In the genomic region with DNA sequence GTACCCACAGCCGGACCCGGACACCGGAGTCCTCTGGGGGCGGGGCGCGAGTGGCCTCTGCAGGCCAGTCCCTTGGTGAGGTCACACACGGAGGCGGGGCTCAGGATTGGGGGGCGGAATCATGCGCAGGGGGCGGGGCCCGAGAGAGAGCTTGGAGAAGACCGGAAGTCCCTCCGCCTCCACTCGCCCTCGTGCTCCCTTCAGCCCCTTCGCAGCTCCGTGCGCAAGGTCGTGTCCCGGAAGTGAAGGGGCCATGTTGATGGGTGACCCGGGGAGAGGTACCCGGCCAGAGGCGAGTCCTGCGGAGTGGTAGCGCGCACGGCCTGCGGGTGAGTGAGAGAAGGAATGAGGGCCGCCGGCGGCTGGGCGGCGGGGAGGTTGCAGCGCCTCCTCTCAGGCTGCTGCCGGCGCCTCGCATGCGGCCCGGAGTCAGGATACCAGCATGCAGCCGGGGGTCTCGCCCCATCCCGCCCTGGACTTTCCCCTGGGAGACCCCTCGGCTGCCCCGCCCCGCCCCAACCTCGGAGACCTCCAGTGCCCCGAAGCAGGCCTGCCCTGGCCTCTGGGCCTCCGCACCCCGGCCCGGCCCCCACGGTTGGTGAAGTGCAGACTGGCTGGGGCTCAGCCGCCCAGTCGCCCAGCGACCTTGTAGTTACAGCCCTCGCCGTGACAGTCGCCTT, we compare ENCODE assay signal across 1 cellular context.
TF ChIP-seq lines count a peak whose summit lies in the region.

A gene (plus strand): TSS at position 182 of the 680 bp plus-strand sequence. CDS start 9,005 bp downstream, outside the sequence.

TF ChIP-seq in HepG2, 621 proteins besides CTCF, POLR2A, EP300 and RAD21 (continued from another document and continues in another):
- TF ChIP-seq CBX2 (IDR thresholded peaks at IDR 0.05; ENCODE audit: low read depth, low read length) (no peak), CBX2 (CRISPR knock-in tag; IDR thresholded peaks at IDR 0.05; ENCODE audit: low read depth) (no peak), HMG20B (CRISPR knock-in tag; conservative IDR thresholded peaks at IDR 0.05) (no peak), HNRNPK (IDR thresholded peaks at IDR 0.05; ENCODE audit: low read depth, low read length, poor library complexity, severe bottlenecking) (no peak), IRX3 (CRISPR knock-in tag; IDR thresholded peaks at IDR 0.05; ENCODE audit: borderline replicate concordance, low read depth) (no peak), ZNF292 (CRISPR knock-in tag; IDR thresholded peaks at IDR 0.05; ENCODE audit: borderline replicate concordance, low read depth) (no peak), ZKSCAN8 (CRISPR knock-in tag; IDR thresholded peaks at IDR 0.05; ENCODE audit: borderline replicate concordance) (no peak), ZNF549 (CRISPR knock-in tag; IDR thresholded peaks at IDR 0.05) (no peak), AGO1 (IDR thresholded peaks at IDR 0.05; ENCODE audit: low read depth, low read length, poor library complexity, severe bottlenecking) (no peak), MAFK (conservative IDR thresholded peaks at IDR 0.05 in 1 of 2, IDR thresholded peaks at IDR 0.05 in 1 of 2; ENCODE audit: low read length in 2 of 2) (no peak), PITX1 (CRISPR knock-in tag; IDR thresholded peaks at IDR 0.05) (peak; percentile 18; the same call in 1 of the 2 replicates), PRPF4 (IDR thresholded peaks at IDR 0.05; ENCODE audit: low read depth, low read length, poor library complexity, severe bottlenecking) (no peak), ZNF44 (CRISPR knock-in tag; IDR thresholded peaks at IDR 0.05) (no peak), ZNF644 (CRISPR knock-in tag; IDR thresholded peaks at IDR 0.05; ENCODE audit: low read depth) (no peak), ZZZ3 (CRISPR knock-in tag; IDR thresholded peaks at IDR 0.05; ENCODE audit: borderline replicate concordance) (peak; percentile 77; the same call in 1 of the 2 replicates), ZNF329 (CRISPR knock-in tag; IDR thresholded peaks at IDR 0.05; ENCODE audit: low read depth) (no peak; the same call in 1 of the 2 replicates), ZNF558 (CRISPR knock-in tag; IDR thresholded peaks at IDR 0.05; ENCODE audit: borderline replicate concordance) (peak; percentile 55; the same call in 1 of the 2 replicates), ZBTB7A (CRISPR knock-in tag; IDR thresholded peaks at IDR 0.05) (peak; percentile 70), THAP11 (CRISPR knock-in tag; IDR thresholded peaks at IDR 0.05) (peak; percentile 94), ZNF24 (IDR thresholded peaks at IDR 0.05) (no peak), ZNF383 (CRISPR knock-in tag; IDR thresholded peaks at IDR 0.05; ENCODE audit: borderline replicate concordance) (no peak), CEBPG (CRISPR knock-in tag; IDR thresholded peaks at IDR 0.05) (no peak), ZNF792 (CRISPR knock-in tag; IDR thresholded peaks at IDR 0.05) (peak; percentile 84), ARNT (IDR thresholded peaks at IDR 0.05) (no peak)
- TF ChIP-seq, protein P1, sequence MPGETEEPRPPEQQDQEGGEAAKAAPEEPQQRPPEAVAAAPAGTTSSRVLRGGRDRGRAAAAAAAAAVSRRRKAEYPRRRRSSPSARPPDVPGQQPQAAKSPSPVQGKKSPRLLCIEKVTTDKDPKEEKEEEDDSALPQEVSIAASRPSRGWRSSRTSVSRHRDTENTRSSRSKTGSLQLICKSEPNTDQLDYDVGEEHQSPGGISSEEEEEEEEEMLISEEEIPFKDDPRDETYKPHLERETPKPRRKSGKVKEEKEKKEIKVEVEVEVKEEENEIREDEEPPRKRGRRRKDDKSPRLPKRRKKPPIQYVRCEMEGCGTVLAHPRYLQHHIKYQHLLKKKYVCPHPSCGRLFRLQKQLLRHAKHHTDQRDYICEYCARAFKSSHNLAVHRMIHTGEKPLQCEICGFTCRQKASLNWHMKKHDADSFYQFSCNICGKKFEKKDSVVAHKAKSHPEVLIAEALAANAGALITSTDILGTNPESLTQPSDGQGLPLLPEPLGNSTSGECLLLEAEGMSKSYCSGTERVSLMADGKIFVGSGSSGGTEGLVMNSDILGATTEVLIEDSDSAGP (CRISPR knock-in tag; IDR thresholded peaks at IDR 0.05; ENCODE audit: borderline replicate concordance) = no peak; the same call in 1 of the 2 replicates
- TF ChIP-seq, protein P2, sequence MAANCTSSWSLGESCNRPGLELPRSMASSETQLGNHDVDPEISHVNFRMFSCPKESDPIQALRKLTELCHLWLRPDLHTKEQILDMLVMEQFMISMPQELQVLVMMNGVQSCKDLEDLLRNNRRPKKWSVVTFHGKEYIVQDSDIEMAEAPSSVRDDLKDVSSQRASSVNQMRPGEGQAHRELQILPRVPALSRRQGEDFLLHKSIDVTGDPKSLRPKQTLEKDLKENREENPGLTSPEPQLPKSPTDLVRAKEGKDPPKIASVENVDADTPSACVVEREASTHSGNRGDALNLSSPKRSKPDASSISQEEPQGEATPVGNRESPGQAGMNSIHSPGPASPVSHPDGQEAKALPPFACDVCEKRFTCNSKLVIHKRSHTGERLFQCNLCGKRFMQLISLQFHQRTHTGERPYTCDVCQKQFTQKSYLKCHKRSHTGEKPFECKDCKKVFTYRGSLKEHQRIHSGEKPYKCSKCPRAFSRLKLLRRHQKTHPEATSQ (CRISPR knock-in tag; IDR thresholded peaks at IDR 0.05; ENCODE audit: borderline replicate concordance) = no peak
- TF ChIP-seq, protein P3, sequence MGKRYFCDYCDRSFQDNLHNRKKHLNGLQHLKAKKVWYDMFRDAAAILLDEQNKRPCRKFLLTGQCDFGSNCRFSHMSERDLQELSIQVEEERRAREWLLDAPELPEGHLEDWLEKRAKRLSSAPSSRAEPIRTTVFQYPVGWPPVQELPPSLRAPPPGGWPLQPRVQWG (CRISPR knock-in tag; IDR thresholded peaks at IDR 0.05; ENCODE audit: borderline replicate concordance, low read depth) = no peak
- TF ChIP-seq, protein P4, sequence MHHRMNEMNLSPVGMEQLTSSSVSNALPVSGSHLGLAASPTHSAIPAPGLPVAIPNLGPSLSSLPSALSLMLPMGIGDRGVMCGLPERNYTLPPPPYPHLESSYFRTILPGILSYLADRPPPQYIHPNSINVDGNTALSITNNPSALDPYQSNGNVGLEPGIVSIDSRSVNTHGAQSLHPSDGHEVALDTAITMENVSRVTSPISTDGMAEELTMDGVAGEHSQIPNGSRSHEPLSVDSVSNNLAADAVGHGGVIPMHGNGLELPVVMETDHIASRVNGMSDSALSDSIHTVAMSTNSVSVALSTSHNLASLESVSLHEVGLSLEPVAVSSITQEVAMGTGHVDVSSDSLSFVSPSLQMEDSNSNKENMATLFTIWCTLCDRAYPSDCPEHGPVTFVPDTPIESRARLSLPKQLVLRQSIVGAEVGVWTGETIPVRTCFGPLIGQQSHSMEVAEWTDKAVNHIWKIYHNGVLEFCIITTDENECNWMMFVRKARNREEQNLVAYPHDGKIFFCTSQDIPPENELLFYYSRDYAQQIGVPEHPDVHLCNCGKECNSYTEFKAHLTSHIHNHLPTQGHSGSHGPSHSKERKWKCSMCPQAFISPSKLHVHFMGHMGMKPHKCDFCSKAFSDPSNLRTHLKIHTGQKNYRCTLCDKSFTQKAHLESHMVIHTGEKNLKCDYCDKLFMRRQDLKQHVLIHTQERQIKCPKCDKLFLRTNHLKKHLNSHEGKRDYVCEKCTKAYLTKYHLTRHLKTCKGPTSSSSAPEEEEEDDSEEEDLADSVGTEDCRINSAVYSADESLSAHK (CRISPR knock-in tag; IDR thresholded peaks at IDR 0.05; ENCODE audit: borderline replicate concordance) = no peak
- TF ChIP-seq, protein P5, sequence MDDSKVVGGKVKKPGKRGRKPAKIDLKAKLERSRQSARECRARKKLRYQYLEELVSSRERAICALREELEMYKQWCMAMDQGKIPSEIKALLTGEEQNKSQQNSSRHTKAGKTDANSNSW (CRISPR knock-in tag; IDR thresholded peaks at IDR 0.05; ENCODE audit: borderline replicate concordance) = no peak
- TF ChIP-seq, protein P6, sequence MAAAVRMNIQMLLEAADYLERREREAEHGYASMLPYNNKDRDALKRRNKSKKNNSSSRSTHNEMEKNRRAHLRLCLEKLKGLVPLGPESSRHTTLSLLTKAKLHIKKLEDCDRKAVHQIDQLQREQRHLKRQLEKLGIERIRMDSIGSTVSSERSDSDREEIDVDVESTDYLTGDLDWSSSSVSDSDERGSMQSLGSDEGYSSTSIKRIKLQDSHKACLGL (CRISPR knock-in tag; IDR thresholded peaks at IDR 0.05) = peak; percentile 60
- TF ChIP-seq, protein P7, sequence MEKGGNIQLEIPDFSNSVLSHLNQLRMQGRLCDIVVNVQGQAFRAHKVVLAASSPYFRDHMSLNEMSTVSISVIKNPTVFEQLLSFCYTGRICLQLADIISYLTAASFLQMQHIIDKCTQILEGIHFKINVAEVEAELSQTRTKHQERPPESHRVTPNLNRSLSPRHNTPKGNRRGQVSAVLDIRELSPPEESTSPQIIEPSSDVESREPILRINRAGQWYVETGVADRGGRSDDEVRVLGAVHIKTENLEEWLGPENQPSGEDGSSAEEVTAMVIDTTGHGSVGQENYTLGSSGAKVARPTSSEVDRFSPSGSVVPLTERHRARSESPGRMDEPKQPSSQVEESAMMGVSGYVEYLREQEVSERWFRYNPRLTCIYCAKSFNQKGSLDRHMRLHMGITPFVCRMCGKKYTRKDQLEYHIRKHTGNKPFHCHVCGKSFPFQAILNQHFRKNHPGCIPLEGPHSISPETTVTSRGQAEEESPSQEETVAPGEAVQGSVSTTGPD (CRISPR knock-in tag; IDR thresholded peaks at IDR 0.05) = no peak
- TF ChIP-seq, protein P8, sequence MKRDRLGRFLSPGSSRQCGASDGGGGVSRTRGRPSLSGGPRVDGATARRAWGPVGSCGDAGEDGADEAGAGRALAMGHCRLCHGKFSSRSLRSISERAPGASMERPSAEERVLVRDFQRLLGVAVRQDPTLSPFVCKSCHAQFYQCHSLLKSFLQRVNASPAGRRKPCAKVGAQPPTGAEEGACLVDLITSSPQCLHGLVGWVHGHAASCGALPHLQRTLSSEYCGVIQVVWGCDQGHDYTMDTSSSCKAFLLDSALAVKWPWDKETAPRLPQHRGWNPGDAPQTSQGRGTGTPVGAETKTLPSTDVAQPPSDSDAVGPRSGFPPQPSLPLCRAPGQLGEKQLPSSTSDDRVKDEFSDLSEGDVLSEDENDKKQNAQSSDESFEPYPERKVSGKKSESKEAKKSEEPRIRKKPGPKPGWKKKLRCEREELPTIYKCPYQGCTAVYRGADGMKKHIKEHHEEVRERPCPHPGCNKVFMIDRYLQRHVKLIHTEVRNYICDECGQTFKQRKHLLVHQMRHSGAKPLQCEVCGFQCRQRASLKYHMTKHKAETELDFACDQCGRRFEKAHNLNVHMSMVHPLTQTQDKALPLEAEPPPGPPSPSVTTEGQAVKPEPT (CRISPR knock-in tag; IDR thresholded peaks at IDR 0.05; ENCODE audit: low read depth) = no peak
- TF ChIP-seq, protein P9, sequence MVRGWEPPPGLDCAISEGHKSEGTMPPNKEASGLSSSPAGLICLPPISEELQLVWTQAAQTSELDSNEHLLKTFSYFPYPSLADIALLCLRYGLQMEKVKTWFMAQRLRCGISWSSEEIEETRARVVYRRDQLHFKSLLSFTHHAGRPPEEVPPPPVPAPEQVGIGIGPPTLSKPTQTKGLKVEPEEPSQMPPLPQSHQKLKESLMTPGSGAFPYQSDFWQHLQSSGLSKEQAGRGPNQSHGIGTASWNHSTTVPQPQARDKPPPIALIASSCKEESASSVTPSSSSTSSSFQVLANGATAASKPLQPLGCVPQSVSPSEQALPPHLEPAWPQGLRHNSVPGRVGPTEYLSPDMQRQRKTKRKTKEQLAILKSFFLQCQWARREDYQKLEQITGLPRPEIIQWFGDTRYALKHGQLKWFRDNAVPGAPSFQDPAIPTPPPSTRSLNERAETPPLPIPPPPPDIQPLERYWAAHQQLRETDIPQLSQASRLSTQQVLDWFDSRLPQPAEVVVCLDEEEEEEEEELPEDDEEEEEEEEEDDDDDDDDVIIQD (CRISPR knock-in tag; IDR thresholded peaks at IDR 0.05; ENCODE audit: low read depth) = 0 out of 2 replicates have a peak, but pooled peaks have one; percentile 42
- TF ChIP-seq, protein P10, sequence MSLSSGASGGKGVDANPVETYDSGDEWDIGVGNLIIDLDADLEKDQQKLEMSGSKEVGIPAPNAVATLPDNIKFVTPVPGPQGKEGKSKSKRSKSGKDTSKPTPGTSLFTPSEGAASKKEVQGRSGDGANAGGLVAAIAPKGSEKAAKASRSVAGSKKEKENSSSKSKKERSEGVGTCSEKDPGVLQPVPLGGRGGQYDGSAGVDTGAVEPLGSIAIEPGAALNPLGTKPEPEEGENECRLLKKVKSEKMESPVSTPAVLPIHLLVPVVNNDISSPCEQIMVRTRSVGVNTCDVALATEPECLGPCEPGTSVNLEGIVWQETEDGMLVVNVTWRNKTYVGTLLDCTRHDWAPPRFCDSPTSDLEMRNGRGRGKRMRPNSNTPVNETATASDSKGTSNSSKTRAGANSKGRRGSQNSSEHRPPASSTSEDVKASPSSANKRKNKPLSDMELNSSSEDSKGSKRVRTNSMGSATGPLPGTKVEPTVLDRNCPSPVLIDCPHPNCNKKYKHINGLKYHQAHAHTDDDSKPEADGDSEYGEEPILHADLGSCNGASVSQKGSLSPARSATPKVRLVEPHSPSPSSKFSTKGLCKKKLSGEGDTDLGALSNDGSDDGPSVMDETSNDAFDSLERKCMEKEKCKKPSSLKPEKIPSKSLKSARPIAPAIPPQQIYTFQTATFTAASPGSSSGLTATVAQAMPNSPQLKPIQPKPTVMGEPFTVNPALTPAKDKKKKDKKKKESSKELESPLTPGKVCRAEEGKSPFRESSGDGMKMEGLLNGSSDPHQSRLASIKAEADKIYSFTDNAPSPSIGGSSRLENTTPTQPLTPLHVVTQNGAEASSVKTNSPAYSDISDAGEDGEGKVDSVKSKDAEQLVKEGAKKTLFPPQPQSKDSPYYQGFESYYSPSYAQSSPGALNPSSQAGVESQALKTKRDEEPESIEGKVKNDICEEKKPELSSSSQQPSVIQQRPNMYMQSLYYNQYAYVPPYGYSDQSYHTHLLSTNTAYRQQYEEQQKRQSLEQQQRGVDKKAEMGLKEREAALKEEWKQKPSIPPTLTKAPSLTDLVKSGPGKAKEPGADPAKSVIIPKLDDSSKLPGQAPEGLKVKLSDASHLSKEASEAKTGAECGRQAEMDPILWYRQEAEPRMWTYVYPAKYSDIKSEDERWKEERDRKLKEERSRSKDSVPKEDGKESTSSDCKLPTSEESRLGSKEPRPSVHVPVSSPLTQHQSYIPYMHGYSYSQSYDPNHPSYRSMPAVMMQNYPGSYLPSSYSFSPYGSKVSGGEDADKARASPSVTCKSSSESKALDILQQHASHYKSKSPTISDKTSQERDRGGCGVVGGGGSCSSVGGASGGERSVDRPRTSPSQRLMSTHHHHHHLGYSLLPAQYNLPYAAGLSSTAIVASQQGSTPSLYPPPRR (CRISPR knock-in tag; IDR thresholded peaks at IDR 0.05; ENCODE audit: borderline replicate concordance) = peak; percentile 43; the same call in 1 of the 2 replicates
- TF ChIP-seq, protein P11, sequence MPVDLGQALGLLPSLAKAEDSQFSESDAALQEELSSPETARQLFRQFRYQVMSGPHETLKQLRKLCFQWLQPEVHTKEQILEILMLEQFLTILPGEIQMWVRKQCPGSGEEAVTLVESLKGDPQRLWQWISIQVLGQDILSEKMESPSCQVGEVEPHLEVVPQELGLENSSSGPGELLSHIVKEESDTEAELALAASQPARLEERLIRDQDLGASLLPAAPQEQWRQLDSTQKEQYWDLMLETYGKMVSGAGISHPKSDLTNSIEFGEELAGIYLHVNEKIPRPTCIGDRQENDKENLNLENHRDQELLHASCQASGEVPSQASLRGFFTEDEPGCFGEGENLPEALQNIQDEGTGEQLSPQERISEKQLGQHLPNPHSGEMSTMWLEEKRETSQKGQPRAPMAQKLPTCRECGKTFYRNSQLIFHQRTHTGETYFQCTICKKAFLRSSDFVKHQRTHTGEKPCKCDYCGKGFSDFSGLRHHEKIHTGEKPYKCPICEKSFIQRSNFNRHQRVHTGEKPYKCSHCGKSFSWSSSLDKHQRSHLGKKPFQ (CRISPR knock-in tag; IDR thresholded peaks at IDR 0.05; ENCODE audit: insufficient replicate concordance) = no peak
